1 cellular context compared by ENCODE assay signal in genomic region chr6:151494235-151494950, GRCh38.
A peak's percentile ranks its signal among the peaks of the same experiment; 100 is the strongest.
TF ChIP-seq lines count a peak whose summit lies in the region.

No MANE protein-coding gene starts in this region.

TF ChIP-seq in H1, 55 proteins besides CTCF, POLR2A, EP300 and RAD21:
- TF ChIP-seq KDM4A (IDR thresholded peaks at IDR 0.05; ENCODE audit: low read depth, low read length, severe bottlenecking) = peak; percentile 45
- TF ChIP-seq EZH2 (IDR thresholded peaks at IDR 0.05; ENCODE audit: low read depth, low read length, severe bottlenecking) = peak; percentile 60
- 0 out of 4 replicates have a peak, but pooled peaks of 1 of the 2 experiments have one; percentile 28 for TF ChIP-seq HDAC2 (IDR thresholded peaks at IDR 0.05; ENCODE audit: borderline replicate concordance in 1 of 2, low read depth in 2 of 2, low read length in 2 of 2)
- peak; percentile 81 for TF ChIP-seq ASH2L (IDR thresholded peaks at IDR 0.05; ENCODE audit: low read length)
- TF ChIP-seq POLR2AphosphoS5 (IDR thresholded peaks at IDR 0.05; ENCODE audit: low read depth, low read length) = no peak
- no peak for TF ChIP-seq CTBP2 (IDR thresholded peaks at IDR 0.05; ENCODE audit: borderline replicate concordance, insufficient read depth, insufficient read length, low read length)
- no peak for TF ChIP-seq RXRA (IDR thresholded peaks at IDR 0.05; ENCODE audit: insufficient read depth, low read depth, low read length)
- no peak for TF ChIP-seq KDM1A (IDR thresholded peaks at IDR 0.05; ENCODE audit: borderline replicate concordance, low read length)
- no peak for TF ChIP-seq NRF1 (IDR thresholded peaks at IDR 0.05; ENCODE audit: low read depth, low read length)
- TF ChIP-seq FOSL1 (IDR thresholded peaks at IDR 0.05; ENCODE audit: insufficient read depth, low read depth, low read length) = no peak
